Comparison of ENCODE assay signal across 9 cellular contexts in genomic region chr1:211329764-211330201, GRCh38. TPM values are rescaled to one million over a fixed set of nuclear protein-coding genes. Genes with fewer than 3 reads are reported as not detected.
DNase-seq lines count a peak whose midpoint lies in the region; ATAC-seq, FAIRE-seq and TF ChIP-seq lines count a peak whose summit lies in the region.
"Had no signal": no experiment of that assay in that cellular context is flagged by ENCODE, and none has a peak within 500 bp of the region (broad histone marks: within the 10 kb centered on the region; RNA-seq: fewer than 3 reads in every experiment).

No MANE protein-coding gene starts in this region.

- H3K4me1 Mint-ChIP-seq in CD4-positive, CD25-positive, alpha-beta regulatory T cell = peaks cover 38 to 90% (median 69%) of the 10 kb centered on the region in 4 donors
- H3K4me1 Mint-ChIP-seq in activated naive CD8-positive, alpha-beta T cell (ENCODE audit: low read depth) = peaks cover 82% of the 10 kb centered on the region

- H3K4me3 Mint-ChIP-seq in CD4-positive, CD25-positive, alpha-beta regulatory T cell = peak overlapping the region; percentile 95 to 97 (median 96)
- H3K4me3 Mint-ChIP-seq in activated naive CD8-positive, alpha-beta T cell = peak overlapping the region; percentile 91

- H3K4me1 ChIP-seq in CD4-positive, CD25-positive, alpha-beta regulatory T cell (ENCODE audit: control insufficient read depth, insufficient read depth, low read length, poor library complexity, severe bottlenecking) = peaks cover 81% of the 10 kb centered on the region
- H3K4me1 ChIP-seq: gastrocnemius medialis had no signal

- FAIRE-seq in urothelium cell line (lab: Jason Lieb, UNC) = no peak

- peak in 2 of 3 donors; percentile 26 to 61 for DNase-seq in CD4-positive, CD25-positive, alpha-beta regulatory T cell
- DNase-seq in dorsolateral prefrontal cortex = no peak
- DNase-seq in glomerular visceral epithelial cell (ENCODE audit: extremely low spot score) = no peak
- no peak for DNase-seq in urothelium cell line (ENCODE audit: low spot score)
- DNase-seq: gastrocnemius medialis had no signal

- no peaks in the 10 kb centered on the region for H3K9me3 Mint-ChIP-seq in CD4-positive, CD25-positive, alpha-beta regulatory T cell
- no peaks in the 10 kb centered on the region for H3K9me3 Mint-ChIP-seq in activated naive CD8-positive, alpha-beta T cell (ENCODE audit: low read depth)

- H3K4me3 ChIP-seq in CD4-positive, CD25-positive, alpha-beta regulatory T cell (ENCODE audit: low read depth, low read length) = peak overlapping the region; percentile 91
- no peak overlapping the region for H3K4me3 ChIP-seq in dorsolateral prefrontal cortex
- H3K4me3 ChIP-seq: gastrocnemius medialis had no signal

- intact Hi-C loops in dorsolateral prefrontal cortex (cut with DNase I) = loop anchor here (5.0 to 10.0 kb wide), 2 partner anchors 55 to 188 kb away; no protein-coding TSS in a partner anchor

- peak overlapping the region; percentile 90 to 100 (median 95) for H3K27ac Mint-ChIP-seq in CD4-positive, CD25-positive, alpha-beta regulatory T cell
- H3K27ac Mint-ChIP-seq in activated naive CD8-positive, alpha-beta T cell = peak overlapping the region; percentile 92

- no peaks in the 10 kb centered on the region for H3K27me3 Mint-ChIP-seq in CD4-positive, CD25-positive, alpha-beta regulatory T cell
- H3K27me3 Mint-ChIP-seq in activated naive CD8-positive, alpha-beta T cell = no peaks in the 10 kb centered on the region

- TF ChIP-seq CTCF in dorsolateral prefrontal cortex (IDR thresholded peaks at IDR 0.05 in 54 of 56, conservative IDR thresholded peaks at IDR 0.05 in 2 of 56; ENCODE audit: low read depth in 1 of 56, partially characterized antibody in 56 of 56) = no peak

- ATAC-seq in CD4-positive, CD25-positive, alpha-beta regulatory T cell (ENCODE audit: low read depth in 2 of 2) = peak; percentile 35 to 54
- peak; percentile 47 for ATAC-seq in GM19023 (IDR thresholded peaks at IDR 0.05; ENCODE audit: unreplicated experiment)
- peak; percentile 61 for ATAC-seq in HG03103 (IDR thresholded peaks at IDR 0.05; ENCODE audit: low read depth, unreplicated experiment)
- no peak for ATAC-seq in SK-N-SH treated with all-trans-retinoic acid at 6 μM for 48 hours
- ATAC-seq: gastrocnemius medialis had no signal

- H3K36me3 ChIP-seq in CD4-positive, CD25-positive, alpha-beta regulatory T cell (ENCODE audit: control insufficient read depth, insufficient read depth, low read length) = peaks cover 2% of the 10 kb centered on the region
- H3K36me3 ChIP-seq: gastrocnemius medialis had no signal

- H3K27ac ChIP-seq in CD4-positive, CD25-positive, alpha-beta regulatory T cell (ENCODE audit: insufficient read depth, low read length, poor library complexity, severe bottlenecking) = peak overlapping the region; percentile 83
- no peak overlapping the region for H3K27ac ChIP-seq in dorsolateral prefrontal cortex
- H3K27ac ChIP-seq: gastrocnemius medialis had no signal

- H3K27me3 ChIP-seq in CD4-positive, CD25-positive, alpha-beta regulatory T cell (ENCODE audit: control insufficient read depth, insufficient read depth, low read length) = no peaks in the 10 kb centered on the region
- no peaks in the 10 kb centered on the region for H3K27me3 ChIP-seq in dorsolateral prefrontal cortex
- H3K27me3 ChIP-seq: gastrocnemius medialis had no signal

- H3K9me3 ChIP-seq in CD4-positive, CD25-positive, alpha-beta regulatory T cell (ENCODE audit: control insufficient read depth in 2 of 2, low read length in 2 of 2) = no peaks in the 10 kb centered on the region
- H3K9me3 ChIP-seq: gastrocnemius medialis had no signal

- peaks cover 14% of the 10 kb centered on the region for H3K36me3 Mint-ChIP-seq in CD4-positive, CD25-positive, alpha-beta regulatory T cell
- peaks cover 3% of the 10 kb centered on the region for H3K36me3 Mint-ChIP-seq in activated naive CD8-positive, alpha-beta T cell

TF ChIP-seq in SK-N-SH treated with all-trans-retinoic acid at 6 μM for 48 hours, 23 proteins besides CTCF, POLR2A, EP300 and RAD21:
- TF ChIP-seq, protein P1, sequence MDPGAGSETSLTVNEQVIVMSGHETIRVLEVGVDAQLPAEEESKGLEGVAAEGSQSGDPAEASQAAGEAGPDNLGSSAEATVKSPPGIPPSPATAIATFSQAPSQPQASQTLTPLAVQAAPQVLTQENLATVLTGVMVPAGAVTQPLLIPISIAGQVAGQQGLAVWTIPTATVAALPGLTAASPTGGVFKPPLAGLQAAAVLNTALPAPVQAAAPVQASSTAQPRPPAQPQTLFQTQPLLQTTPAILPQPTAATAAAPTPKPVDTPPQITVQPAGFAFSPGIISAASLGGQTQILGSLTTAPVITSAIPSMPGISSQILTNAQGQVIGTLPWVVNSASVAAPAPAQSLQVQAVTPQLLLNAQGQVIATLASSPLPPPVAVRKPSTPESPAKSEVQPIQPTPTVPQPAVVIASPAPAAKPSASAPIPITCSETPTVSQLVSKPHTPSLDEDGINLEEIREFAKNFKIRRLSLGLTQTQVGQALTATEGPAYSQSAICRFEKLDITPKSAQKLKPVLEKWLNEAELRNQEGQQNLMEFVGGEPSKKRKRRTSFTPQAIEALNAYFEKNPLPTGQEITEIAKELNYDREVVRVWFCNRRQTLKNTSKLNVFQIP (CRISPR knock-in tag; IDR thresholded peaks at IDR 0.05; ENCODE audit: borderline replicate concordance, low read depth) = no peak
- no peak for TF ChIP-seq ZNF8 (CRISPR knock-in tag; IDR thresholded peaks at IDR 0.05)
- TF ChIP-seq PPARA (CRISPR knock-in tag; IDR thresholded peaks at IDR 0.05; ENCODE audit: borderline replicate concordance) = no peak
- no peak for TF ChIP-seq ZNF565 (CRISPR knock-in tag; conservative IDR thresholded peaks at IDR 0.05; ENCODE audit: low read depth)
- TF ChIP-seq GLIS3 (CRISPR knock-in tag; IDR thresholded peaks at IDR 0.05) = no peak
- no peak for TF ChIP-seq TOX (CRISPR knock-in tag; IDR thresholded peaks at IDR 0.05; ENCODE audit: borderline replicate concordance)
- TF ChIP-seq PATZ1 (CRISPR knock-in tag; IDR thresholded peaks at IDR 0.05; ENCODE audit: borderline replicate concordance) = no peak
- TF ChIP-seq ZC3H10 (CRISPR knock-in tag; IDR thresholded peaks at IDR 0.05) = no peak
- TF ChIP-seq TSHZ2 (CRISPR knock-in tag; IDR thresholded peaks at IDR 0.05) = no peak
- no peak for TF ChIP-seq RARB (CRISPR knock-in tag; IDR thresholded peaks at IDR 0.05)
- no peak for TF ChIP-seq SNAI2 (CRISPR knock-in tag; IDR thresholded peaks at IDR 0.05)

RNA-seq across cellular contexts. Expression of gene TRAF5, which starts 3.1 kb away (rescaled TPM):
- 58.3 TPM for total RNA-seq in CD4-positive, CD25-positive, alpha-beta regulatory T cell
- polyA plus RNA-seq in CD4-positive, CD25-positive, alpha-beta regulatory T cell = 10 to 100 TPM; 34.4 to 41.7 (median 38.3) TPM
- 10 to 100 TPM in 59 of 120 experiments, 1 to 10 TPM in 61; 4.0 to 22.1 (median 9.9) TPM for total RNA-seq in dorsolateral prefrontal cortex

Comparison
In these comparisons a context has a peak if more than half of its experiments do, and no peak if none do; other contexts are left out.
1. DNase-seq: peak in CD4-positive, CD25-positive, alpha-beta regulatory T cell (2 of 3); none in dorsolateral prefrontal cortex (0 of 10), glomerular visceral epithelial cell (single experiment) and urothelium cell line (single experiment).